ENCODE assay signal across 8 cellular contexts in genomic region chr11:76918941-76919386, GRCh38.
DNase-seq lines count a peak whose midpoint lies in the region; ATAC-seq, FAIRE-seq and TF ChIP-seq lines count a peak whose summit lies in the region.

No MANE protein-coding gene starts in this region.

- no peaks in the 10 kb centered on the region for H3K9me3 ChIP-seq in stomach smooth muscle (ENCODE audit: control insufficient read depth in 2 of 2, low read length in 2 of 2)

- no peaks in the 10 kb centered on the region for H3K4me1 ChIP-seq in stomach smooth muscle (ENCODE audit: control insufficient read depth, insufficient read depth, low read length)

- peaks cover 2% of the 10 kb centered on the region for H3K27me3 Mint-ChIP-seq in T-helper 2 cell treated with Interferon-gamma antibody and Interleukin-4, amounts not matched to agents 5 μg/mL and 100 μg/mL, for 36 hours (ENCODE audit: low read depth)

- no peak for ATAC-seq in HG03095 (IDR thresholded peaks at IDR 0.05; ENCODE audit: unreplicated experiment)

- peak; percentile 75 for TF ChIP-seq CTCF in brain microvascular endothelial cell (IDR thresholded peaks at IDR 0.05; ENCODE audit: low read depth, low read length, missing control alignments)

- DNase-seq in COR-L47 (lab: John Stamatoyannopoulos, UW) (peak; percentile 48), HS-27A (ENCODE audit: low read depth) (peak; percentile 24), NCI-H774 (lab: John Stamatoyannopoulos, UW) (peak; percentile 49), brain microvascular endothelial cell (peak; percentile 23)
- no peak for DNase-seq in T-helper 2 cell treated with Interferon-gamma antibody and Interleukin-4, amounts not matched to agents 5 μg/mL and 100 μg/mL, for 36 hours (ENCODE audit: low spot score)

- H3K27me3 ChIP-seq in brain microvascular endothelial cell (replicated peaks): no peaks in the 10 kb centered on the region
- H3K27me3 ChIP-seq in stomach smooth muscle (ENCODE audit: control insufficient read depth in 1 of 2, insufficient read depth in 2 of 2, low read length in 2 of 2): no peaks in the 10 kb centered on the region

- peaks cover 12% of the 10 kb centered on the region for H3K4me1 Mint-ChIP-seq in T-helper 2 cell treated with Interferon-gamma antibody and Interleukin-4, amounts not matched to agents 5 μg/mL and 100 μg/mL, for 36 hours (ENCODE audit: low read depth)

- H3K4me3 ChIP-seq in brain microvascular endothelial cell (ENCODE audit: low read depth, low read length): no peak overlapping the region
- peak overlapping the region; percentile 33 to 36 for H3K4me3 ChIP-seq in stomach smooth muscle (ENCODE audit: low read length in 2 of 2)

- in situ Hi-C loops in brain microvascular endothelial cell (cut with HindIII; ENCODE audit: low pct_ligation_motif_present, low sequenced_read_pairs): no loop called here

- H3K9ac ChIP-seq in stomach smooth muscle (ENCODE audit: low read length in 2 of 2): peak overlapping the region in 1 of 2 donors; percentile 15

- H3K27ac ChIP-seq in brain microvascular endothelial cell: no peak overlapping the region
- H3K27ac ChIP-seq in stomach smooth muscle (ENCODE audit: low read length): no peak overlapping the region

- no peaks in the 10 kb centered on the region for H3K36me3 Mint-ChIP-seq in T-helper 2 cell treated with Interferon-gamma antibody and Interleukin-4, amounts not matched to agents 5 μg/mL and 100 μg/mL, for 36 hours (ENCODE audit: low read depth)

- H3K9me3 Mint-ChIP-seq in T-helper 2 cell treated with Interferon-gamma antibody and Interleukin-4, amounts not matched to agents 5 μg/mL and 100 μg/mL, for 36 hours: no peaks in the 10 kb centered on the region

- H3K27ac Mint-ChIP-seq in T-helper 2 cell treated with Interferon-gamma antibody and Interleukin-4, amounts not matched to agents 5 μg/mL and 100 μg/mL, for 36 hours: no peak overlapping the region

- no peaks in the 10 kb centered on the region for H3K36me3 ChIP-seq in brain microvascular endothelial cell (replicated peaks)
- no peaks in the 10 kb centered on the region for H3K36me3 ChIP-seq in stomach smooth muscle (ENCODE audit: control insufficient read depth in 2 of 2, insufficient read depth in 2 of 2, low read length in 2 of 2)

- no peak overlapping the region for H3K4me3 Mint-ChIP-seq in T-helper 2 cell treated with Interferon-gamma antibody and Interleukin-4, amounts not matched to agents 5 μg/mL and 100 μg/mL, for 36 hours

- peak; percentile 84 for FAIRE-seq in islet of Langerhans (lab: Jason Lieb, UNC)
